18 cellular contexts compared by ENCODE assay signal in genomic region chr16:68259007-68259406, GRCh38. TPM values are rescaled to one million over a fixed set of nuclear protein-coding genes. Genes with fewer than 3 reads are reported as not detected.
DNase-seq lines count a peak whose midpoint lies in the region; ATAC-seq and TF ChIP-seq lines count a peak whose summit lies in the region.
"Had no signal": no experiment of that assay in that cellular context is flagged by ENCODE, and none has a peak within 500 bp of the region (broad histone marks: within the 10 kb centered on the region; RNA-seq: fewer than 3 reads in every experiment).

No MANE protein-coding gene starts in this region.

- peak overlapping the region; percentile 85 for H3K27ac Mint-ChIP-seq in stimulated activated memory B cell treated with anti-CD40 and anti-IgM and Interleukin-4, amounts not matched to agents 10 μg/mL and 1 μg/mL and 100 μg/mL, for 72 hours
- H3K27ac Mint-ChIP-seq in activated naive CD4-positive, alpha-beta T cell treated with anti-CD3 and anti-CD28 coated beads for 36 hours: no peak overlapping the region
- H3K27ac Mint-ChIP-seq in activated CD4-positive, alpha-beta T cell treated with anti-CD3 and anti-CD28 coated beads for 36 hours: no peak overlapping the region
- H3K27ac Mint-ChIP-seq: activated CD4-positive, alpha-beta memory T cell treated with anti-CD3 and anti-CD28 coated beads, Interleukin-2, amount 10 ng/mL, durations not matched to agents 7 days and 5 days; activated naive CD8-positive, alpha-beta T cell treated with anti-CD3 and anti-CD28 coated beads, Interleukin-2, amount 10 ng/mL, durations not matched to agents 7 days and 5 days; WTC11 had no signal

- CTCF ChIA-PET in IMR-90 (lab: Yijun Ruan, JAX): interaction anchor here (0.6 to 1.4 kb wide), 2 partner anchors 56 to 69 kb away, joined by 3 to 4 read pairs; no protein-coding TSS in a partner anchor
- CTCF ChIA-PET in activated naive CD4-positive, alpha-beta T cell treated with anti-CD3 and anti-CD28 coated beads for 36 hours (lab: Charles Lee): interaction anchor here (0.9 to 9.0 kb wide), 3 partner anchors 29 to 165 kb away, joined by 3 to 459 read pairs (median 181); no protein-coding TSS in a partner anchor
- CTCF ChIA-PET in activated CD4-positive, alpha-beta T cell treated with anti-CD3 and anti-CD28 coated beads for 36 hours (lab: Charles Lee): interaction anchor here (1.2 to 22.1 kb wide), 4 partner anchors 13 to 122 kb away, joined by 3 to 517 read pairs (median 36); no protein-coding TSS in a partner anchor

- no peak overlapping the region for H2BK5ac ChIP-seq in IMR-90 (ENCODE audit: low read depth, low read length, poor library complexity, severe bottlenecking)

- DNase-seq in IMR-90: no peak
- DNase-seq in cerebellum (ENCODE audit: low spot score): peak; percentile 53
- no peak for DNase-seq in activated naive CD4-positive, alpha-beta T cell treated with anti-CD3 and anti-CD28 coated beads for 36 hours
- no peak for DNase-seq in activated CD4-positive, alpha-beta T cell treated with anti-CD3 and anti-CD28 coated beads for 36 hours
- no peak for DNase-seq in stimulated activated naive CD4-positive, alpha-beta T cell treated with Interleukin-2 at 50 U/mL for 16 hours (lab: John Stamatoyannopoulos, UW)
- DNase-seq: activated CD4-positive, alpha-beta memory T cell treated with anti-CD3 and anti-CD28 coated beads, Interleukin-2, amount 10 ng/mL, durations not matched to agents 7 days and 5 days; activated naive CD8-positive, alpha-beta T cell treated with anti-CD3 and anti-CD28 coated beads, Interleukin-2, amount 10 ng/mL, durations not matched to agents 7 days and 5 days; activated T-cell treated with anti-CD3 and anti-CD28 coated beads, Interleukin-2, amount 50 U/mL, for 24 hours; GOT3; NCI-H1417; NCI-H526; right lobe of liver; SIG-M5 had no signal

- no peak overlapping the region for H3K23ac ChIP-seq in IMR-90 (ENCODE audit: low read depth, low read length)

- dilution Hi-C loops in IMR-90 (cut with HindIII; ENCODE audit: low sequenced_read_pairs, unreplicated experiment): no loop called here

- H3K27me3 ChIP-seq in IMR-90 (ENCODE audit: control insufficient read depth, insufficient read depth, low read length): no peaks in the 10 kb centered on the region
- H3K27me3 ChIP-seq: neutrophil, right lobe of liver had no signal

- H3K4me1 ChIP-seq in IMR-90 (ENCODE audit: control insufficient read depth, insufficient read depth, low read length): peaks cover 18% of the 10 kb centered on the region

- TF ChIP-seq POLR2A in IMR-90 (IDR thresholded peaks at IDR 0.05; ENCODE audit: low read depth, low read length): no peak

- no peak overlapping the region for H3K56ac ChIP-seq in IMR-90 (ENCODE audit: extremely low read depth, insufficient read depth, low read length)

- POLR2A ChIA-PET in IMR-90 (lab: Charles Lee; ENCODE audit: unreplicated experiment): no interaction called here
- POLR2A ChIA-PET in activated CD4-positive, alpha-beta T cell treated with anti-CD3 and anti-CD28 coated beads for 36 hours (lab: Charles Lee): interaction anchor here (0.6 kb wide), 1 partner anchor 198 kb away, joined by 4 read pairs; no protein-coding TSS in a partner anchor

- H2AK5ac ChIP-seq in IMR-90 (ENCODE audit: low read depth, low read length): no peak overlapping the region

- no peak overlapping the region for H4K5ac ChIP-seq in IMR-90 (ENCODE audit: low read depth, low read length)

- peak overlapping the region; percentile 29 for H2AFZ ChIP-seq in IMR-90 (replicated peaks; ENCODE audit: low read length, poor library complexity)

- WGBS in IMR-90 (ENCODE audit: extremely low coverage in 2 of 2, insufficient read length in 1 of 2), 2 experiments: 94% methylated on average over 3 of the region's 13 CpGs; no CpG with 5 or more reads in 1 of the 2 experiments

- H3K4me2 ChIP-seq in IMR-90 (ENCODE audit: low read depth, low read length): no peak overlapping the region

- no peak overlapping the region for H3K27ac ChIP-seq in IMR-90 (ENCODE audit: insufficient read depth, low read length)
- H3K27ac ChIP-seq: right lobe of liver had no signal

- H3K4ac ChIP-seq in IMR-90 (ENCODE audit: low read depth, low read length): no peak overlapping the region

- H4K20me1 ChIP-seq in IMR-90 (ENCODE audit: insufficient read depth, low read length): no peaks in the 10 kb centered on the region

- H2BK20ac ChIP-seq in IMR-90 (ENCODE audit: low read depth, low read length): no peak overlapping the region

- no peaks in the 10 kb centered on the region for H3K9me3 ChIP-seq in IMR-90 (ENCODE audit: control insufficient read depth, insufficient read depth, low read length)
- H3K9me3 ChIP-seq: neutrophil, right lobe of liver had no signal

- no peak overlapping the region for H2BK120ac ChIP-seq in IMR-90 (ENCODE audit: low read depth, low read length)

- H4K8ac ChIP-seq in IMR-90 (ENCODE audit: low read depth in 2 of 2, low read length in 2 of 2): no peak overlapping the region

- no peak overlapping the region for H3K9ac ChIP-seq in IMR-90 (ENCODE audit: low read depth, low read length)

- no peak for TF ChIP-seq CTCF in IMR-90 (conservative IDR thresholded peaks at IDR 0.05; ENCODE audit: low read depth, low read length)

- no peaks in the 10 kb centered on the region for H3K27me3 Mint-ChIP-seq in stimulated activated memory B cell treated with anti-CD40 and anti-IgM and Interleukin-4, amounts not matched to agents 10 μg/mL and 1 μg/mL and 100 μg/mL, for 72 hours
- H3K27me3 Mint-ChIP-seq in activated naive CD4-positive, alpha-beta T cell treated with anti-CD3 and anti-CD28 coated beads for 36 hours (ENCODE audit: low read depth): no peaks in the 10 kb centered on the region
- no peaks in the 10 kb centered on the region for H3K27me3 Mint-ChIP-seq in activated CD4-positive, alpha-beta T cell treated with anti-CD3 and anti-CD28 coated beads for 36 hours
- H3K27me3 Mint-ChIP-seq: activated CD4-positive, alpha-beta memory T cell treated with anti-CD3 and anti-CD28 coated beads, Interleukin-2, amount 10 ng/mL, durations not matched to agents 7 days and 5 days; activated naive CD8-positive, alpha-beta T cell treated with anti-CD3 and anti-CD28 coated beads, Interleukin-2, amount 10 ng/mL, durations not matched to agents 7 days and 5 days; activated T-cell treated with anti-CD3 and anti-CD28 coated beads, Interleukin-2, amount 50 U/mL, for 24 hours had no signal

- no peak for ATAC-seq in IMR-90 (ENCODE audit: low read depth)
- no peak for ATAC-seq in stimulated activated memory B cell treated with anti-CD40 and anti-IgM and Interleukin-4, amounts not matched to agents 10 μg/mL and 1 μg/mL and 100 μg/mL, for 72 hours
- ATAC-seq in activated CD4-positive, alpha-beta T cell treated with anti-CD3 and anti-CD28 coated beads for 36 hours: no peak
- ATAC-seq: left lobe of liver, right lobe of liver, WTC11 had no signal

- no peak overlapping the region for H3K4me3 ChIP-seq in IMR-90 (ENCODE audit: insufficient read depth, low read depth, low read length)
- H3K4me3 ChIP-seq: right lobe of liver had no signal

- no peak overlapping the region for H4K91ac ChIP-seq in IMR-90 (ENCODE audit: insufficient read depth, low read depth, low read length)

- H3K4me1 Mint-ChIP-seq in stimulated activated memory B cell treated with anti-CD40 and anti-IgM and Interleukin-4, amounts not matched to agents 10 μg/mL and 1 μg/mL and 100 μg/mL, for 72 hours: peaks cover 44% of the 10 kb centered on the region
- H3K4me1 Mint-ChIP-seq in activated naive CD4-positive, alpha-beta T cell treated with anti-CD3 and anti-CD28 coated beads for 36 hours (ENCODE audit: low read depth): peaks cover 19% of the 10 kb centered on the region
- H3K4me1 Mint-ChIP-seq in activated CD4-positive, alpha-beta T cell treated with anti-CD3 and anti-CD28 coated beads for 36 hours: peaks cover 20% of the 10 kb centered on the region

- TF ChIP-seq RAD21 in IMR-90 (IDR thresholded peaks at IDR 0.05; ENCODE audit: low read length): no peak

- BruUV-seq in IMR-90 (replicated peaks; lab: Mats Ljungman, UMichigan): no TSS peak

- peaks cover 13% of the 10 kb centered on the region for H3K36me3 ChIP-seq in IMR-90 (ENCODE audit: control insufficient read depth, insufficient read depth, low read length)

- intact Hi-C loops in IMR-90 (cut with micrococcal nuclease): no loop called here
- intact Hi-C loops in activated naive CD4-positive, alpha-beta T cell treated with anti-CD3 and anti-CD28 coated beads for 36 hours (cut with micrococcal nuclease): no loop called here
- intact Hi-C loops in activated CD4-positive, alpha-beta T cell treated with anti-CD3 and anti-CD28 coated beads for 36 hours (cut with DNase I, micrococcal nuclease): no loop called here

- H3K36me3 Mint-ChIP-seq in stimulated activated memory B cell treated with anti-CD40 and anti-IgM and Interleukin-4, amounts not matched to agents 10 μg/mL and 1 μg/mL and 100 μg/mL, for 72 hours: peaks cover 17% of the 10 kb centered on the region
- H3K36me3 Mint-ChIP-seq in activated naive CD4-positive, alpha-beta T cell treated with anti-CD3 and anti-CD28 coated beads for 36 hours (ENCODE audit: low read depth): no peaks in the 10 kb centered on the region
- H3K36me3 Mint-ChIP-seq in activated CD4-positive, alpha-beta T cell treated with anti-CD3 and anti-CD28 coated beads for 36 hours (ENCODE audit: low read depth): peaks cover 5% of the 10 kb centered on the region
- H3K36me3 Mint-ChIP-seq: activated naive CD8-positive, alpha-beta T cell treated with anti-CD3 and anti-CD28 coated beads, Interleukin-2, amount 10 ng/mL, durations not matched to agents 7 days and 5 days; WTC11 had no signal

- no peak overlapping the region for H3K14ac ChIP-seq in IMR-90 (replicated peaks; ENCODE audit: low read depth, low read length)

- peaks cover 0 to 22% of the 10 kb centered on the region in 2 experiments; a peak in 3 of 4 replicates for H3K79me1 ChIP-seq in IMR-90 (ENCODE audit: low read depth in 1 of 2, low read length in 2 of 2)

- H3K9me1 ChIP-seq in IMR-90 (ENCODE audit: insufficient read depth, low read length): peaks cover 5% of the 10 kb centered on the region; the same call in 1 of the 2 replicates

- no peaks in the 10 kb centered on the region for H3K9me3 Mint-ChIP-seq in stimulated activated memory B cell treated with anti-CD40 and anti-IgM and Interleukin-4, amounts not matched to agents 10 μg/mL and 1 μg/mL and 100 μg/mL, for 72 hours
- no peaks in the 10 kb centered on the region for H3K9me3 Mint-ChIP-seq in activated naive CD4-positive, alpha-beta T cell treated with anti-CD3 and anti-CD28 coated beads for 36 hours
- no peaks in the 10 kb centered on the region for H3K9me3 Mint-ChIP-seq in activated CD4-positive, alpha-beta T cell treated with anti-CD3 and anti-CD28 coated beads for 36 hours (ENCODE audit: low read depth)
- H3K9me3 Mint-ChIP-seq: activated CD4-positive, alpha-beta memory T cell treated with anti-CD3 and anti-CD28 coated beads, Interleukin-2, amount 10 ng/mL, durations not matched to agents 7 days and 5 days; activated naive CD8-positive, alpha-beta T cell treated with anti-CD3 and anti-CD28 coated beads, Interleukin-2, amount 10 ng/mL, durations not matched to agents 7 days and 5 days; activated T-cell treated with anti-CD3 and anti-CD28 coated beads, Interleukin-2, amount 50 U/mL, for 24 hours; WTC11 had no signal

- H2BK15ac ChIP-seq in IMR-90 (ENCODE audit: low read depth, low read length): no peak overlapping the region

- no peak overlapping the region for H3K18ac ChIP-seq in IMR-90 (ENCODE audit: low read depth, low read length)

- in situ Hi-C loops in IMR-90 (cut with MboI; ENCODE audit: low sequenced_read_pairs): no loop called here

- peak overlapping the region; percentile 51 for H2AK9ac ChIP-seq in IMR-90 (replicated peaks; ENCODE audit: low read depth, low read length, poor library complexity)

- no peak overlapping the region for H3K4me3 Mint-ChIP-seq in stimulated activated memory B cell treated with anti-CD40 and anti-IgM and Interleukin-4, amounts not matched to agents 10 μg/mL and 1 μg/mL and 100 μg/mL, for 72 hours
- H3K4me3 Mint-ChIP-seq in activated naive CD4-positive, alpha-beta T cell treated with anti-CD3 and anti-CD28 coated beads for 36 hours: no peak overlapping the region
- no peak overlapping the region for H3K4me3 Mint-ChIP-seq in activated CD4-positive, alpha-beta T cell treated with anti-CD3 and anti-CD28 coated beads for 36 hours
- H3K4me3 Mint-ChIP-seq: activated CD4-positive, alpha-beta memory T cell treated with anti-CD3 and anti-CD28 coated beads, Interleukin-2, amount 10 ng/mL, durations not matched to agents 7 days and 5 days; activated naive CD8-positive, alpha-beta T cell treated with anti-CD3 and anti-CD28 coated beads, Interleukin-2, amount 10 ng/mL, durations not matched to agents 7 days and 5 days; activated T-cell treated with anti-CD3 and anti-CD28 coated beads, Interleukin-2, amount 50 U/mL, for 24 hours; WTC11 had no signal

RNA-seq across cellular contexts. Expression of gene SLC7A6, which starts 5.3 kb away (rescaled TPM):
- total RNA-seq in IMR-90 (2012; rRNA removed) (25.0 and 29.4 TPM in 2 replicates), cerebellum (26.7 TPM)
- 32.6 and 36.1 TPM in 2 replicates for polyA plus RNA-seq in IMR-90 (2012; rRNA removed)
- 11.7 and 13.7 TPM in 2 replicates for polyA plus RNA-seq in IMR-90 (2012; cell fraction: cytosol; rRNA removed)
- polyA plus RNA-seq in IMR-90 (2012; cell fraction: nucleus; rRNA removed; ENCODE audit: low replicate concordance): 134 and 224 TPM in 2 replicates
- 10 to 100 TPM; 79.4 to 83.4 TPM for total RNA-seq in activated naive CD4-positive, alpha-beta T cell treated with anti-CD3 and anti-CD28 coated beads for 36 hours
- total RNA-seq in activated CD4-positive, alpha-beta T cell treated with anti-CD3 and anti-CD28 coated beads for 36 hours: 10 to 100 TPM; 55.7 to 58.7 TPM

RNA-seq across cellular contexts. Expression of gene PLA2G15, which starts 13.8 kb away (rescaled TPM):
- total RNA-seq in IMR-90 (2012; rRNA removed) (18.1 and 19.5 TPM in 2 replicates), cerebellum (13.2 TPM)
- 31.7 and 34.4 TPM in 2 replicates for polyA plus RNA-seq in IMR-90 (2012; rRNA removed)
- 22.4 and 36.7 TPM in 2 replicates for polyA plus RNA-seq in IMR-90 (2012; cell fraction: cytosol; rRNA removed)
- 13.4 and 30.8 TPM in 2 replicates for polyA plus RNA-seq in IMR-90 (2012; cell fraction: nucleus; rRNA removed; ENCODE audit: low replicate concordance)
- total RNA-seq in activated naive CD4-positive, alpha-beta T cell treated with anti-CD3 and anti-CD28 coated beads for 36 hours: 1 to 10 TPM; 4.2 to 5.4 TPM
- total RNA-seq in activated CD4-positive, alpha-beta T cell treated with anti-CD3 and anti-CD28 coated beads for 36 hours: 1 to 10 TPM; 6.0 to 7.0 TPM

RNA-seq across cellular contexts. Expression of gene ESRP2, which starts 23.1 kb away (rescaled TPM):
- total RNA-seq in IMR-90 (2012; rRNA removed) (under 0.01 TPM in 1 of 2 replicates, not detected in the other), cerebellum (not detected)
- polyA plus RNA-seq in IMR-90 (2012; rRNA removed): 0.07 and 0.14 TPM in 2 replicates
- 0.07 TPM in 1 of 2 replicates, not detected in the other for polyA plus RNA-seq in IMR-90 (2012; cell fraction: cytosol; rRNA removed)
- polyA plus RNA-seq in IMR-90 (2012; cell fraction: nucleus; rRNA removed; ENCODE audit: low replicate concordance): 0.32 and 0.53 TPM in 2 replicates
- under 1 TPM; 0.21 to 0.35 TPM for total RNA-seq in activated naive CD4-positive, alpha-beta T cell treated with anti-CD3 and anti-CD28 coated beads for 36 hours
- total RNA-seq in activated CD4-positive, alpha-beta T cell treated with anti-CD3 and anti-CD28 coated beads for 36 hours: under 1 TPM; 0.58 to 0.85 TPM
- total RNA-seq: activated CD4-positive, alpha-beta memory T cell treated with anti-CD3 and anti-CD28 coated beads, Interleukin-2, amount 10 ng/mL, durations not matched to agents 7 days and 5 days; T-helper 2 cell treated with Interferon-gamma antibody and Interleukin-4, amounts not matched to agents 100 ng/mL and 5 ng/mL, for 36 hours had no signal

RNA-seq across cellular contexts. Expression of gene SLC7A6OS, which starts 51.7 kb away (rescaled TPM):
- total RNA-seq in IMR-90 (2012; rRNA removed) (8.4 and 10.3 TPM in 2 replicates), cerebellum (18.6 TPM)
- 5.6 and 6.8 TPM in 2 replicates for polyA plus RNA-seq in IMR-90 (2012; rRNA removed)
- polyA plus RNA-seq in IMR-90 (2012; cell fraction: cytosol; rRNA removed): 2.5 and 3.5 TPM in 2 replicates
- 7.7 and 20.7 TPM in 2 replicates for polyA plus RNA-seq in IMR-90 (2012; cell fraction: nucleus; rRNA removed; ENCODE audit: low replicate concordance)
- 10 to 100 TPM; 23.0 to 26.4 TPM for total RNA-seq in activated naive CD4-positive, alpha-beta T cell treated with anti-CD3 and anti-CD28 coated beads for 36 hours
- 10 to 100 TPM; 17.4 to 21.7 TPM for total RNA-seq in activated CD4-positive, alpha-beta T cell treated with anti-CD3 and anti-CD28 coated beads for 36 hours

RNA-seq across cellular contexts. Expression of gene PRMT7, which starts 51.8 kb away (rescaled TPM):
- total RNA-seq in IMR-90 (2012; rRNA removed) (65.5 and 68.6 TPM in 2 replicates), cerebellum (50.8 TPM)
- 61.0 and 63.1 TPM in 2 replicates for polyA plus RNA-seq in IMR-90 (2012; rRNA removed)
- 31.0 and 38.2 TPM in 2 replicates for polyA plus RNA-seq in IMR-90 (2012; cell fraction: cytosol; rRNA removed)
- 269 and 469 TPM in 2 replicates for polyA plus RNA-seq in IMR-90 (2012; cell fraction: nucleus; rRNA removed; ENCODE audit: low replicate concordance)
- 10 to 100 TPM; 51.6 to 52.4 TPM for total RNA-seq in activated naive CD4-positive, alpha-beta T cell treated with anti-CD3 and anti-CD28 coated beads for 36 hours
- total RNA-seq in activated CD4-positive, alpha-beta T cell treated with anti-CD3 and anti-CD28 coated beads for 36 hours: 10 to 100 TPM; 62.7 to 70.7 TPM
